1 cellular context compared by ENCODE assay signal in the genomic region with DNA sequence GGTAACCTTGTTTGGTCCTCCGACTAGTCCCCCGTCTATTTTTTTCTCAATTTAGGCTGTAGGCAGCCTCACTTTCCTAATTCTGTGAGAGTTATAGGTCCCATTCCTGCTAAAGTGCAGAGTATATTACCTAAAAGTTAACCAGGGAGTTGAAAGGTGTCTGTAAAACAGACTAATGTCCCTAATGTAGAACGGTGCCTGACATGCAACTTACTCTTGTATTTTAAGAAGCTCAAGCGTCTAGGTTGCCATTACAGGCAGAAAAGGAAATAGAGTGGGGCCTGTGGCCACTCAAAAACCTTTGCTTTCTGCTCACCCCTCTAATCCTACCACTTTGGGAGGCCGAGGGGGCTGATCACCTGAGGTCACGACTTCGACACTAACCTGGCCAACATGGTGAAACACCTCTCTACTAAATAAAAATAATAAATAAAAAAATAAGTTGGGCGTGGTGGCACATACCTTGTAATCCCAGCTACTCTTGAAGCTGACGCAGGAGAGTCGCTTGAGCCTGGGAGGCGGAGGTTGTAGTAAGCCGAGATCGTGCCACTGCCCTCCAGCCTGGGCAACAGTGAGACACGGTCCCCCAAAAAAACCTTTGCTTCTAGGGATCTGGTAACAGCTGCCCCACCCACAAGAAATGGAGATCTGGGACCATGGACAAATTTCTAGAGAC.
TF ChIP-seq lines count a peak whose summit lies in the region.

No MANE protein-coding gene starts in this region.

TF ChIP-seq in K562, 482 proteins besides CTCF, POLR2A, EP300 and RAD21 (continued from another document and continues in another):
- TF ChIP-seq GMEB1 (CRISPR knock-in tag; IDR thresholded peaks at IDR 0.05): 0 out of 2 replicates have a peak, but pooled peaks have one; percentile 15
- no peak; the same call in 1 of the 2 replicates for TF ChIP-seq OTX1 (CRISPR knock-in tag; IDR thresholded peaks at IDR 0.05)
- TF ChIP-seq ZNF695 (CRISPR knock-in tag; IDR thresholded peaks at IDR 0.05): no peak
- no peak for TF ChIP-seq EP400 (IDR thresholded peaks at IDR 0.05)
- no peak for TF ChIP-seq RNF2 (IDR thresholded peaks at IDR 0.05)
- no peak for TF ChIP-seq CTCFL (IDR thresholded peaks at IDR 0.05; ENCODE audit: borderline replicate concordance, insufficient read depth, low read depth, low read length, poor library complexity, severe bottlenecking)
- TF ChIP-seq KHSRP (IDR thresholded peaks at IDR 0.05): 0 out of 2 replicates have a peak, but pooled peaks have one; percentile 5
- TF ChIP-seq XRCC5 (IDR thresholded peaks at IDR 0.05; ENCODE audit: low read depth, low read length): no peak
- TF ChIP-seq MED1 (CRISPR knock-in tag; IDR thresholded peaks at IDR 0.05; ENCODE audit: borderline replicate concordance): no peak
- TF ChIP-seq, protein P1, sequence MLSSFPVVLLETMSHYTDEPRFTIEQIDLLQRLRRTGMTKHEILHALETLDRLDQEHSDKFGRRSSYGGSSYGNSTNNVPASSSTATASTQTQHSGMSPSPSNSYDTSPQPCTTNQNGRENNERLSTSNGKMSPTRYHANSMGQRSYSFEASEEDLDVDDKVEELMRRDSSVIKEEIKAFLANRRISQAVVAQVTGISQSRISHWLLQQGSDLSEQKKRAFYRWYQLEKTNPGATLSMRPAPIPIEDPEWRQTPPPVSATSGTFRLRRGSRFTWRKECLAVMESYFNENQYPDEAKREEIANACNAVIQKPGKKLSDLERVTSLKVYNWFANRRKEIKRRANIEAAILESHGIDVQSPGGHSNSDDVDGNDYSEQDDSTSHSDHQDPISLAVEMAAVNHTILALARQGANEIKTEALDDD (IDR thresholded peaks at IDR 0.05): peak; percentile 50; the same call in 1 of the 2 replicates
- TF ChIP-seq GABPA (tag; conservative IDR thresholded peaks at IDR 0.05; ENCODE audit: low read depth): no peak
- no peak for TF ChIP-seq DIDO1 (tag; IDR thresholded peaks at IDR 0.05; ENCODE audit: low read depth)
- TF ChIP-seq NRF1 (conservative IDR thresholded peaks at IDR 0.05 in 1 of 2, IDR thresholded peaks at IDR 0.05 in 1 of 2): no peak
- TF ChIP-seq POLR2G (IDR thresholded peaks at IDR 0.05; ENCODE audit: low read depth, low read length): no peak
- 0 out of 4 replicates have a peak, but pooled peaks of 1 of the 2 experiments have one; percentile 5 for TF ChIP-seq SRF (CRISPR knock-in tag; IDR thresholded peaks at IDR 0.05)
- no peak for TF ChIP-seq PHB2 (IDR thresholded peaks at IDR 0.05; ENCODE audit: low read depth)
- no peak for TF ChIP-seq SIX5 (IDR thresholded peaks at IDR 0.05; ENCODE audit: borderline replicate concordance in 1 of 2, insufficient read depth in 1 of 2, low read depth in 1 of 2, low read length in 2 of 2)
- TF ChIP-seq ARID3B (CRISPR knock-in tag; IDR thresholded peaks at IDR 0.05; ENCODE audit: borderline replicate concordance): no peak
- TF ChIP-seq ESRRB (CRISPR knock-in tag; IDR thresholded peaks at IDR 0.05; ENCODE audit: borderline replicate concordance): 0 out of 2 replicates have a peak, but pooled peaks have one; percentile 50
- TF ChIP-seq NR2C2 (CRISPR knock-in tag; IDR thresholded peaks at IDR 0.05): 0 out of 2 replicates have a peak, but pooled peaks have one; percentile 3
- no peak for TF ChIP-seq NR2C2 (tag; IDR thresholded peaks at IDR 0.05)
- no peak for TF ChIP-seq JUN (IDR thresholded peaks at IDR 0.05; ENCODE audit: borderline replicate concordance, low read depth, low read length)
- 0 out of 2 replicates have a peak, but pooled peaks have one; percentile 22 for TF ChIP-seq JUN (CRISPR knock-in tag; IDR thresholded peaks at IDR 0.05; ENCODE audit: borderline replicate concordance)
- no peak for TF ChIP-seq THAP12 (CRISPR knock-in tag; IDR thresholded peaks at IDR 0.05)
- TF ChIP-seq, protein P2, sequence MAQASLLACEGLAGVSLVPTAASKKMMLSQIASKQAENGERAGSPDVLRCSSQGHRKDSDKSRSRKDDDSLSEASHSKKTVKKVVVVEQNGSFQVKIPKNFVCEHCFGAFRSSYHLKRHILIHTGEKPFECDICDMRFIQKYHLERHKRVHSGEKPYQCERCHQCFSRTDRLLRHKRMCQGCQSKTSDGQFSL (CRISPR knock-in tag; IDR thresholded peaks at IDR 0.05): no peak; the same call in 1 of the 2 replicates
- TF ChIP-seq, protein P2 (tag; IDR thresholded peaks at IDR 0.05): no peak
- TF ChIP-seq RERE (CRISPR knock-in tag; IDR thresholded peaks at IDR 0.05; ENCODE audit: borderline replicate concordance): no peak
- no peak for TF ChIP-seq HCFC1 (IDR thresholded peaks at IDR 0.05; ENCODE audit: low read depth, low read length)
- TF ChIP-seq ETV5 (CRISPR knock-in tag; IDR thresholded peaks at IDR 0.05; ENCODE audit: low read depth): no peak
- TF ChIP-seq FOXJ2 (tag; IDR thresholded peaks at IDR 0.05): no peak
- no peak for TF ChIP-seq KAT8 (IDR thresholded peaks at IDR 0.05; ENCODE audit: low read depth)
- TF ChIP-seq, protein P3, sequence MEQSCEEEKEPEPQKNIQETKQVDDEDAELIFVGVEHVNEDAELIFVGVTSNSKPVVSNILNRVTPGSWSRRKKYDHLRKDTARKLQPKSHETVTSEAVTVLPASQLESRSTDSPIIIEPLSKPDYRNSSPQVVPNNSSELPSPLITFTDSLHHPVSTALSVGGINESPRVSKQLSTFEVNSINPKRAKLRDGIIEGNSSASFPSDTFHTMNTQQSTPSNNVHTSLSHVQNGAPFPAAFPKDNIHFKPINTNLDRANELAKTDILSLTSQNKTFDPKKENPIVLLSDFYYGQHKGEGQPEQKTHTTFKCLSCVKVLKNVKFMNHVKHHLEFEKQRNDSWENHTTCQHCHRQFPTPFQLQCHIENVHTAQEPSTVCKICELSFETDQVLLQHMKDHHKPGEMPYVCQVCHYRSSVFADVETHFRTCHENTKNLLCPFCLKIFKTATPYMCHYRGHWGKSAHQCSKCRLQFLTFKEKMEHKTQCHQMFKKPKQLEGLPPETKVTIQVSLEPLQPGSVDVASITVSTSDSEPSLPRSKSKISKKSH (CRISPR knock-in tag; IDR thresholded peaks at IDR 0.05): no peak
